ENCODE assay signal across 28 cellular contexts in the genomic region with DNA sequence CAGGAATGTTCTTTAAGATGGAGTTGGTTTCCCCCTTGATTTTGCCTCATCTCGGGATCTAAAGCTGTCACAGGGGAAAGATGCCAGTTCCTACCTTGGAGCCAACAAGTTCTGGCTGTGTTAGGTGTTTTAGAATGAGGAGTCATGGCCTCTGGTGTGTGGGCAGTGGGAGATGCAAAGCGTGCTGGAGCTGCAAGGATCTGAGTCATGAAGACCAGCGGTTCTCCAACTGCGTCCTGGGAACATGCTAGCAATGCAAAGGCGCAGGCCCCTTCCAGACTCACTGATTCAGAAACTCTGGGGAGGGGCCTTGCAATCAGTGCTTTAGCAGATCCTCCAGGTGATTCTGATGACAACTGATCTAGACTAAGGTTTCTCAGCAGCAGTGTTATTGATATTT.
"Had no signal": no experiment of that assay in that cellular context is flagged by ENCODE, and none has a peak within 500 bp of the region (broad histone marks: within the 10 kb centered on the region; RNA-seq: fewer than 3 reads in every experiment).

No MANE protein-coding gene starts in this region.

- H3K27me3 ChIP-seq: ovary, right lobe of liver, sigmoid colon, thyroid gland, tibial nerve, upper lobe of left lung, vagina had no signal

- H3K27ac Mint-ChIP-seq: natural killer cell; nephron; neural progenitor cell; progenitor cell of endocrine pancreas; stimulated activated effector memory CD8-positive, alpha-beta T cell treated with anti-CD3 and anti-CD28 coated beads, Interleukin-12 subunit alpha, Interleukin-12 subunit beta, amount 100 ng/mL, for 72 hours; stimulated activated naive B cell treated with anti-CD40 and anti-IgM and Interleukin-4, amounts not matched to agents 10 μg/mL and 1 μg/mL and 100 μg/mL, for 72 hours; stimulated activated naive CD8-positive, alpha-beta T cell treated with anti-CD3 and anti-CD28 coated beads, Interleukin-15, Interleukin-2, amounts not matched to agents 100 ng/mL and 50 ng/mL, for 24 hours had no signal

- H3K27ac ChIP-seq: neural progenitor cell, neutrophil, ovary, parathyroid adenoma, psoas muscle, right lobe of liver, sigmoid colon, stomach, thoracic aorta, thyroid gland, tibial nerve, upper lobe of left lung, vagina had no signal

- DNase-seq: natural killer cell; nucleus accumbens; ovary; psoas muscle; right cardiac atrium; right lobe of liver; sigmoid colon; small intestine; stimulated activated CD4-positive, alpha-beta T cell treated with anti-CD3 and anti-CD28 coated beads, Interleukin-15, amount 100 ng/mL, for 24 hours; stimulated activated CD4-positive, alpha-beta T cell treated with anti-CD3 and anti-CD28 coated beads, Interleukin-2, amount 100 ng/mL, for 24 hours; stimulated activated CD4-positive, alpha-beta T cell treated with anti-CD3 and anti-CD28 coated beads, Interleukin-2, amount 100 ng/mL, for 48 hours; stimulated activated CD4-positive, alpha-beta T cell treated with anti-CD3 and anti-CD28 coated beads, Interleukin-4, amount 100 ng/mL, for 24 hours; stimulated activated naive B cell treated with anti-CD40 and anti-IgM and Interleukin-4, amounts not matched to agents 10 μg/mL and 1 μg/mL and 100 μg/mL, for 72 hours; stimulated activated naive CD4-positive, alpha-beta T cell treated with Interleukin-2 at 50 U/mL for 16 hours; stomach; thyroid gland; trophoblast cell; upper lobe of left lung had no signal

- H3K36me3 ChIP-seq: neural progenitor cell, neutrophil, ovary, right lobe of liver, sigmoid colon, stomach, thoracic aorta, thyroid gland, tibial nerve, upper lobe of left lung, vagina had no signal

- H3K9me3 ChIP-seq: neutrophil, ovary, psoas muscle, right lobe of liver, sigmoid colon, stomach, thoracic aorta, thyroid gland, tibial nerve, upper lobe of left lung, vagina had no signal

- H3K36me3 Mint-ChIP-seq: natural killer cell; neural progenitor cell; stimulated activated effector memory CD8-positive, alpha-beta T cell treated with anti-CD3 and anti-CD28 coated beads, Interleukin-12 subunit alpha, Interleukin-12 subunit beta, amount 100 ng/mL, for 72 hours; stimulated activated naive B cell treated with anti-CD40 and anti-IgM and Interleukin-4, amounts not matched to agents 10 μg/mL and 1 μg/mL and 100 μg/mL, for 72 hours had no signal

- H3K4me3 Mint-ChIP-seq: natural killer cell; nephron; neural progenitor cell; stimulated activated effector memory CD8-positive, alpha-beta T cell treated with anti-CD3 and anti-CD28 coated beads, Interleukin-12 subunit alpha, Interleukin-12 subunit beta, amount 100 ng/mL, for 72 hours; stimulated activated naive B cell treated with anti-CD40 and anti-IgM and Interleukin-4, amounts not matched to agents 10 μg/mL and 1 μg/mL and 100 μg/mL, for 72 hours; stimulated activated naive CD8-positive, alpha-beta T cell treated with anti-CD3 and anti-CD28 coated beads, Interleukin-15, Interleukin-2, amounts not matched to agents 100 ng/mL and 50 ng/mL, for 24 hours had no signal

- H3K9me3 Mint-ChIP-seq: natural killer cell; nephron; neural progenitor cell; stimulated activated effector memory CD8-positive, alpha-beta T cell treated with anti-CD3 and anti-CD28 coated beads, Interleukin-12 subunit alpha, Interleukin-12 subunit beta, amount 100 ng/mL, for 72 hours; stimulated activated naive B cell treated with anti-CD40 and anti-IgM and Interleukin-4, amounts not matched to agents 10 μg/mL and 1 μg/mL and 100 μg/mL, for 72 hours; stimulated activated naive CD8-positive, alpha-beta T cell treated with anti-CD3 and anti-CD28 coated beads, Interleukin-15, Interleukin-2, amounts not matched to agents 100 ng/mL and 50 ng/mL, for 24 hours had no signal

- H3K4me1 ChIP-seq: parathyroid adenoma, psoas muscle, right lobe of liver, sigmoid colon, stomach, thyroid gland, tibial nerve, upper lobe of left lung, vagina had no signal

- H3K4me3 ChIP-seq: neural progenitor cell, ovary, psoas muscle, right lobe of liver, sigmoid colon, stomach, thoracic aorta, thyroid gland, tibial nerve, upper lobe of left lung, vagina had no signal

- ATAC-seq: natural killer cell; psoas muscle; right cardiac atrium; right lobe of liver; stimulated activated effector memory CD8-positive, alpha-beta T cell treated with anti-CD3 and anti-CD28 coated beads, Interleukin-12 subunit alpha, Interleukin-12 subunit beta, amount 100 ng/mL, for 72 hours; stimulated activated naive B cell treated with anti-CD40 and anti-IgM and Interleukin-4, amounts not matched to agents 10 μg/mL and 1 μg/mL and 100 μg/mL, for 72 hours had no signal

- H3K4me1 Mint-ChIP-seq: natural killer cell; nephron; stimulated activated effector memory CD8-positive, alpha-beta T cell treated with anti-CD3 and anti-CD28 coated beads, Interleukin-12 subunit alpha, Interleukin-12 subunit beta, amount 100 ng/mL, for 72 hours; stimulated activated naive B cell treated with anti-CD40 and anti-IgM and Interleukin-4, amounts not matched to agents 10 μg/mL and 1 μg/mL and 100 μg/mL, for 72 hours had no signal
